13 cellular contexts compared by ENCODE assay signal in the genomic region with DNA sequence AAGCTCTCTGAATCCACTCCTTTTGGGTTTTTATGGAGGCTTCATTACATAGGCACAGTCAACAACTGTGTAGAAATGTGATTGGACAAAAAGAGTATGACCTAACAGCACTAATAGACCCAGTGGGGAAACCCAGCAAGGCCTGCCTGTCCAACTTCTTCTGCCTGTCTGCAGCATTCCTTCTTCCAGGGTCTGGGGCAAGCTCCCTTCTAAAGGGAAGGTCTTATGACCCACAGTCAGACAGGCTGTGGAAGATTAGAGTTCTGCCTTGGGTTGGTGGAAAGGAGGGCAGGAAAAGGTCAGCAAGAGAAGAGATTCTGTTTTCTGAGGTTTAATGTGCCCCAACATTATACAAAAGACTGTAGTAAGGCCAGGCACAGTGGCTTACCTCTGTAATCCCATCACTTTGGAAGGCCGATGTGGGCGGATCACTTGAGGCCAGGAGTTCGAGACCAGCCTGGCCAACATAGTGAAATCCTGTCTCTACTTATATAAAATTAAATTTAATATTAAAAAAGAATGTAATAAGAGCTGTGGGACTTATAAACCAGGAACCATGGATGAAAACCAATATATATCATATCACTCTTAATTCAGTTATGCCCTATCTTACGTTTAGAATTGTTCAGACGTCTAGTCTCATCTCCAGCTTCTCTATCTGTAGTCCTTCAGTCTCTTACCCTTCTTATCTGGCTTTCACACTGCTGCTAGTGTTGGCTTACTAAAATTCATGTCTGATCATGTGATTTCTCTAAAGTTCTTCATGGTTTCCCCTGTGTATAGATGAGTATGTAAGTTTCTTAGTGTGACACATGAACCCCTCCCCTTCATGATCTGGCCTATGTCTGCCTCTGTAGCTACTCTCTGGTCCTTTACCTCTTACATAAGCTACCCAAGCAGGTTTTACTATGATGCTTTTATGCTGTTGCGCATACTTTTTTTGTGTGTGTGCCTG. TPM values are rescaled to one million over a fixed set of nuclear protein-coding genes. Genes with fewer than 3 reads are reported as not detected.
DNase-seq lines count a peak whose midpoint lies in the region; ATAC-seq and TF ChIP-seq lines count a peak whose summit lies in the region.
"Had no signal": no experiment of that assay in that cellular context is flagged by ENCODE, and none has a peak within 500 bp of the region (broad histone marks: within the 10 kb centered on the region; RNA-seq: fewer than 3 reads in every experiment).

No MANE protein-coding gene starts in this region.

- no peak overlapping the region for H3K27ac ChIP-seq in GM23338 (ENCODE audit: low read depth)
- no peak overlapping the region for H3K27ac ChIP-seq in mesendoderm (ENCODE audit: low read depth, low read length)
- H3K27ac ChIP-seq in WERI-Rb-1, result no peak overlapping the region
- H3K27ac ChIP-seq: cardiac muscle cell had no signal

- H3K4me3 Mint-ChIP-seq in GM23338 (no peak overlapping the region), CD14-positive monocyte (no peak overlapping the region)
- H3K4me3 Mint-ChIP-seq in activated T-helper 1 cell treated with anti-CD3 and anti-CD28 coated beads, Interleukin-12 subunit alpha, Interleukin-12 subunit beta, Interleukin-2, Interleukin-4 antibody, amounts not matched to agents 30 ng/mL and 10 ng/mL and 1 ng/mL, durations not matched to agents 14 hours and 24 hours and 36 hours, result no peak overlapping the region

- TF ChIP-seq CTCF in GM23338 (conservative IDR thresholded peaks at IDR 0.05; ENCODE audit: low read depth in 2 of 2) (no peak), WERI-Rb-1 (IDR thresholded peaks at IDR 0.05; ENCODE audit: low read depth, low read length) (no peak), CD14-positive monocyte (IDR thresholded peaks at IDR 0.05) (no peak)

- peak overlapping the region; percentile 28 for H3K27ac Mint-ChIP-seq in GM23338
- peak overlapping the region; percentile 42 for H3K27ac Mint-ChIP-seq in activated T-helper 1 cell treated with anti-CD3 and anti-CD28 coated beads, Interleukin-12 subunit alpha, Interleukin-12 subunit beta, Interleukin-2, Interleukin-4 antibody, amounts not matched to agents 30 ng/mL and 10 ng/mL and 1 ng/mL, durations not matched to agents 14 hours and 24 hours and 36 hours
- H3K27ac Mint-ChIP-seq in CD14-positive monocyte, result peak overlapping the region in 1 of 7 donors; percentile 21

- H2AK5ac ChIP-seq in mesendoderm (ENCODE audit: low read length), result no peak overlapping the region

- no peak overlapping the region for H2BK15ac ChIP-seq in mesendoderm (replicated peaks; ENCODE audit: low read depth)

- no peak overlapping the region for H4K5ac ChIP-seq in mesendoderm (ENCODE audit: low read length)

- H4K8ac ChIP-seq in mesendoderm (ENCODE audit: low read depth, low read length), result no peak overlapping the region

- WGBS in mesendoderm (ENCODE audit: extremely low coverage, insufficient coverage, low lambda C conversion rate), result no CpG with 5 or more reads among the region's 6 CpGs

- peaks cover 100% of the 10 kb centered on the region for H3K79me2 ChIP-seq in GM23338 (replicated peaks; ENCODE audit: insufficient read depth)
- H3K79me2 ChIP-seq in mesendoderm (ENCODE audit: control insufficient read depth, insufficient read depth, low read length), result peaks cover 33% of the 10 kb centered on the region

- H3F3A ChIP-seq in GM23338 (replicated peaks; ENCODE audit: low read depth), result no peaks in the 10 kb centered on the region

- H3K9me3 ChIP-seq in WERI-Rb-1 (ENCODE audit: severe bottlenecking), result no peaks in the 10 kb centered on the region

- no peak overlapping the region for H3K9ac ChIP-seq in mesendoderm (ENCODE audit: low read length)

- H3K36me3 Mint-ChIP-seq in GM23338 (ENCODE audit: low read depth) (no peaks in the 10 kb centered on the region; the same call in 2 of the 3 replicates), CD14-positive monocyte (peaks cover 18 to 20% of the 10 kb centered on the region in 2 donors)
- peaks cover 8% of the 10 kb centered on the region for H3K36me3 Mint-ChIP-seq in activated T-helper 1 cell treated with anti-CD3 and anti-CD28 coated beads, Interleukin-12 subunit alpha, Interleukin-12 subunit beta, Interleukin-2, Interleukin-4 antibody, amounts not matched to agents 30 ng/mL and 10 ng/mL and 1 ng/mL, durations not matched to agents 14 hours and 24 hours and 36 hours (ENCODE audit: low read depth)

- H3K4me2 ChIP-seq in GM23338 (no peak overlapping the region), mesendoderm (ENCODE audit: low read length) (no peak overlapping the region)

- H3K79me1 ChIP-seq in mesendoderm (ENCODE audit: low read length), result peaks cover 13% of the 10 kb centered on the region

- H3K4ac ChIP-seq in mesendoderm (ENCODE audit: low read depth, low read length), result no peak overlapping the region

- H2AFZ ChIP-seq in GM23338, result no peak overlapping the region

- no peaks in the 10 kb centered on the region; the same call in 1 of the 2 replicates for H3K9me2 ChIP-seq in GM23338 (ENCODE audit: insufficient read depth)

- H3K4me1 ChIP-seq in GM23338 (ENCODE audit: insufficient read depth), result 0 out of 2 replicates have a peak, but pooled peaks cover 6% of the 10 kb centered on the region
- H3K4me1 ChIP-seq in mesendoderm (ENCODE audit: control insufficient read depth, low read depth, low read length), result peaks cover 2% of the 10 kb centered on the region

- no peaks in the 10 kb centered on the region for H3K27me3 Mint-ChIP-seq in GM23338 (ENCODE audit: insufficient read depth, low read depth, poor library complexity)
- no peaks in the 10 kb centered on the region for H3K27me3 Mint-ChIP-seq in activated T-helper 1 cell treated with anti-CD3 and anti-CD28 coated beads, Interleukin-12 subunit alpha, Interleukin-12 subunit beta, Interleukin-2, Interleukin-4 antibody, amounts not matched to agents 30 ng/mL and 10 ng/mL and 1 ng/mL, durations not matched to agents 14 hours and 24 hours and 36 hours (ENCODE audit: insufficient read depth)
- peaks cover 0 to 11% (median 3%) of the 10 kb centered on the region in 3 donors for H3K27me3 Mint-ChIP-seq in CD14-positive monocyte (ENCODE audit: low read depth in 3 of 3)

- H2BK5ac ChIP-seq in mesendoderm (ENCODE audit: low read length), result no peak overlapping the region

- H3K36me3 ChIP-seq in GM23338 (ENCODE audit: insufficient read depth), result no peaks in the 10 kb centered on the region
- no peaks in the 10 kb centered on the region for H3K36me3 ChIP-seq in mesendoderm (ENCODE audit: control insufficient read depth, insufficient read depth, low read length)
- peaks cover 3% of the 10 kb centered on the region; the same call in 1 of the 2 replicates for H3K36me3 ChIP-seq in WERI-Rb-1
- H3K36me3 ChIP-seq: cardiac muscle cell had no signal

- H3K9me3 Mint-ChIP-seq in GM23338 (no peaks in the 10 kb centered on the region), CD14-positive monocyte (peaks cover 0 to 5% (median 1%) of the 10 kb centered on the region in 7 donors)
- H3K9me3 Mint-ChIP-seq in activated T-helper 1 cell treated with anti-CD3 and anti-CD28 coated beads, Interleukin-12 subunit alpha, Interleukin-12 subunit beta, Interleukin-2, Interleukin-4 antibody, amounts not matched to agents 30 ng/mL and 10 ng/mL and 1 ng/mL, durations not matched to agents 14 hours and 24 hours and 36 hours, result no peaks in the 10 kb centered on the region

- peak overlapping the region; percentile 27 for H3K56ac ChIP-seq in mesendoderm (ENCODE audit: low read length)

- H2BK120ac ChIP-seq in mesendoderm (ENCODE audit: low read depth, low read length), result no peak overlapping the region

- no peak overlapping the region for H3K4me3 ChIP-seq in GM23338
- no peak overlapping the region for H3K4me3 ChIP-seq in mesendoderm (ENCODE audit: low read length)
- H3K4me3 ChIP-seq in WERI-Rb-1 (ENCODE audit: low read depth, low read length), result no peak overlapping the region
- H3K4me3 ChIP-seq: cardiac muscle cell had no signal

- peaks cover 17% of the 10 kb centered on the region; the same call in 1 of the 2 replicates for H4K20me1 ChIP-seq in GM23338 (replicated peaks; ENCODE audit: insufficient read depth)

- H3K4me1 Mint-ChIP-seq in GM23338 (peaks cover 10% of the 10 kb centered on the region), CD14-positive monocyte (peaks cover 20% of the 10 kb centered on the region)
- peaks cover 50% of the 10 kb centered on the region for H3K4me1 Mint-ChIP-seq in activated T-helper 1 cell treated with anti-CD3 and anti-CD28 coated beads, Interleukin-12 subunit alpha, Interleukin-12 subunit beta, Interleukin-2, Interleukin-4 antibody, amounts not matched to agents 30 ng/mL and 10 ng/mL and 1 ng/mL, durations not matched to agents 14 hours and 24 hours and 36 hours (ENCODE audit: low read depth)

- DNase-seq in GM23338 (ENCODE audit: low spot score) (no peak), mesendoderm (peak; percentile 19), WERI-Rb-1 (no peak), CD14-positive monocyte (ENCODE audit: low spot score) (no peak)
- DNase-seq in activated T-helper 1 cell treated with anti-CD3 and anti-CD28 coated beads, Interleukin-12 subunit alpha, Interleukin-12 subunit beta, Interleukin-2, Interleukin-4 antibody, amounts not matched to agents 30 ng/mL and 10 ng/mL and 1 ng/mL, durations not matched to agents 14 hours and 24 hours and 36 hours (ENCODE audit: low spot score), result no peak
- DNase-seq: activated CD8-positive, alpha-beta memory T cell treated with anti-CD3 and anti-CD28 coated beads, Interleukin-2, amount 50 U/mL, for 48 hours; NCI-H1694 treated with DMSO at 0.1 percent for 48 hours; stimulated activated CD8-positive, alpha-beta memory T cell treated with anti-CD3 and anti-CD28 coated beads, Interleukin-4, amount 100 ng/mL, for 48 hours; SW 1271 had no signal

- no peak overlapping the region for H3K23ac ChIP-seq in mesendoderm (ENCODE audit: low read length)

- H3K27me3 ChIP-seq in GM23338 (ENCODE audit: insufficient read depth) (no peaks in the 10 kb centered on the region), mesendoderm (ENCODE audit: insufficient read depth, low read length, poor library complexity) (no peaks in the 10 kb centered on the region), WERI-Rb-1 (ENCODE audit: insufficient read depth, low read depth, severe bottlenecking) (no peaks in the 10 kb centered on the region)
- H3K27me3 ChIP-seq: cardiac muscle cell had no signal

- intact Hi-C loops in activated T-helper 1 cell treated with anti-CD3 and anti-CD28 coated beads, Interleukin-12 subunit alpha, Interleukin-12 subunit beta, Interleukin-2, Interleukin-4 antibody, amounts not matched to agents 30 ng/mL and 10 ng/mL and 1 ng/mL, durations not matched to agents 14 hours and 24 hours and 36 hours (cut with micrococcal nuclease), result no loop called here
- intact Hi-C loops in CD14-positive monocyte (cut with micrococcal nuclease), result loop anchor here in 1 of 2 donors (10.0 kb wide), 1 partner anchor 398 kb away; the partner anchor contains the start of gene MFAP3L

- no peak overlapping the region for H3K18ac ChIP-seq in mesendoderm (ENCODE audit: low read length)

- ATAC-seq in GM18511 (IDR thresholded peaks at IDR 0.05; ENCODE audit: unreplicated experiment) (peak; percentile 44), GM23338 (no peak), HG03565 (IDR thresholded peaks at IDR 0.05; ENCODE audit: unreplicated experiment) (no peak), GM21576 (IDR thresholded peaks at IDR 0.05; ENCODE audit: unreplicated experiment) (no peak)

RNA-seq across cellular contexts. Expression of gene CLCN3, which starts 6.2 kb away (rescaled TPM):
- total RNA-seq in GM23338 (2014; rRNA removed; shearing (Covaris generic)), result 22.9 and 23.7 TPM in 2 replicates
- polyA plus RNA-seq in GM23338 (2016; fragmentation: Nextera tagmentation; extraction: Ambion mirVana) (9.6 and 10.9 TPM in 2 replicates), CD14-positive monocyte (1 to 10 TPM; 5.4 to 7.8 TPM)
- 29.4 and 30.2 TPM in 2 replicates for total RNA-seq in activated T-helper 1 cell treated with anti-CD3 and anti-CD28 coated beads, Interleukin-12 subunit alpha, Interleukin-12 subunit beta, Interleukin-2, Interleukin-4 antibody, amounts not matched to agents 30 ng/mL and 10 ng/mL and 1 ng/mL, durations not matched to agents 14 hours and 24 hours and 36 hours
- 16.5 TPM for polyA plus RNA-seq in mesendoderm (2013, experiment 1 of 2)
- polyA plus RNA-seq in mesendoderm (2013, experiment 2 of 2), result 17.1 TPM

RNA-seq across cellular contexts. Expression of gene NEK1, which starts 14.2 kb away (rescaled TPM):
- 9.3 and 11.4 TPM in 2 replicates for total RNA-seq in GM23338 (2014; rRNA removed; shearing (Covaris generic))
- polyA plus RNA-seq in GM23338 (2016; fragmentation: Nextera tagmentation; extraction: Ambion mirVana) (13.1 and 19.5 TPM in 2 replicates), CD14-positive monocyte (1 to 10 TPM; 2.7 to 5.5 TPM)
- 9.1 and 11.6 TPM in 2 replicates for total RNA-seq in activated T-helper 1 cell treated with anti-CD3 and anti-CD28 coated beads, Interleukin-12 subunit alpha, Interleukin-12 subunit beta, Interleukin-2, Interleukin-4 antibody, amounts not matched to agents 30 ng/mL and 10 ng/mL and 1 ng/mL, durations not matched to agents 14 hours and 24 hours and 36 hours
- 7.9 TPM for polyA plus RNA-seq in mesendoderm (2013, experiment 1 of 2)
- polyA plus RNA-seq in mesendoderm (2013, experiment 2 of 2), result 8.1 TPM
